Comparison of ENCODE assay signal across 8 cellular contexts in genomic region chr2:85611217-85611704, GRCh38. TPM values are rescaled to one million over a fixed set of nuclear protein-coding genes. Genes with fewer than 3 reads are reported as not detected.
DNase-seq lines count a peak whose midpoint lies in the region; ATAC-seq and TF ChIP-seq lines count a peak whose summit lies in the region.

No MANE protein-coding gene starts in this region.

- no peaks in the 10 kb centered on the region for H3K9me3 ChIP-seq in BLaER1

- H4K20me1 ChIP-seq in BLaER1, result peaks cover 48% of the 10 kb centered on the region

- TF ChIP-seq CTCF in brain microvascular endothelial cell (IDR thresholded peaks at IDR 0.05; ENCODE audit: low read depth, low read length, missing control alignments) (no peak), mesothelial cell of epicardium (IDR thresholded peaks at IDR 0.05; ENCODE audit: unreplicated experiment) (no peak)

- no peaks in the 10 kb centered on the region for H3K9me3 Mint-ChIP-seq in mesothelial cell of epicardium

- peak overlapping the region; percentile 97 for H3K27ac Mint-ChIP-seq in mesothelial cell of epicardium

- DNase-seq in brain microvascular endothelial cell, result no peak
- no peak for DNase-seq in mesothelial cell of epicardium (ENCODE audit: low spot score in 2 of 2, unreplicated experiment in 2 of 2)
- DNase-seq in midbrain (lab: John Stamatoyannopoulos, UW), result no peak
- no peak for DNase-seq in MV-4-11 (lab: John Stamatoyannopoulos, UW)
- DNase-seq in stimulated activated CD4-positive, alpha-beta T cell treated with anti-CD3 and anti-CD28 coated beads, Interleukin-4, amount 100 ng/mL, for 24 hours, result no peak

- H3K27me3 ChIP-seq in BLaER1 (no peaks in the 10 kb centered on the region), brain microvascular endothelial cell (replicated peaks) (no peaks in the 10 kb centered on the region)

- H3K27ac ChIP-seq in BLaER1 (peak overlapping the region; percentile 81), brain microvascular endothelial cell (peak overlapping the region; percentile 56)

- peaks cover 32% of the 10 kb centered on the region for H3K4me1 ChIP-seq in BLaER1

- H3K4me3 ChIP-seq in BLaER1, result peak overlapping the region; percentile 87
- H3K4me3 ChIP-seq in brain microvascular endothelial cell (ENCODE audit: low read depth, low read length), result peak overlapping the region; percentile 74

- peaks cover 9% of the 10 kb centered on the region for H3K36me3 Mint-ChIP-seq in mesothelial cell of epicardium

- peak overlapping the region; percentile 97 for H3K4me3 Mint-ChIP-seq in mesothelial cell of epicardium

- peak; percentile 7 for ATAC-seq in HG03196 (IDR thresholded peaks at IDR 0.05; ENCODE audit: unreplicated experiment)
- no peak for ATAC-seq in GM21825 (IDR thresholded peaks at IDR 0.05; ENCODE audit: unreplicated experiment)

- H3K36me3 ChIP-seq in BLaER1, result peaks cover 43% of the 10 kb centered on the region
- peaks cover 9% of the 10 kb centered on the region for H3K36me3 ChIP-seq in brain microvascular endothelial cell (replicated peaks)

- peaks cover 29% of the 10 kb centered on the region for H3K4me1 Mint-ChIP-seq in mesothelial cell of epicardium

- in situ Hi-C loops in brain microvascular endothelial cell (cut with HindIII; ENCODE audit: low pct_ligation_motif_present, low sequenced_read_pairs), result no loop called here

- peak overlapping the region; percentile 85 for H3K4me2 ChIP-seq in BLaER1

- H3K27me3 Mint-ChIP-seq in mesothelial cell of epicardium (ENCODE audit: low read depth), result no peaks in the 10 kb centered on the region

- H3K9ac ChIP-seq in BLaER1, result peak overlapping the region; percentile 87

RNA-seq across cellular contexts. Expression of gene C2orf68, which starts 0.6 kb away (rescaled TPM):
- total RNA-seq in mesothelial cell of epicardium, result 70.8 to 79.0 TPM (median 74.6 TPM) in 3 replicates

RNA-seq across cellular contexts. Expression of gene USP39, which starts 4.7 kb away (rescaled TPM):
- total RNA-seq in mesothelial cell of epicardium, result 45.5 to 51.1 TPM (median 49.9 TPM) in 3 replicates

RNA-seq across cellular contexts. Expression of gene TMEM150A, which starts 8.8 kb away (rescaled TPM):
- 13.5 to 15.2 TPM (median 14.4 TPM) in 3 replicates for total RNA-seq in mesothelial cell of epicardium

RNA-seq across cellular contexts. Expression of gene RNF181, which starts 15.7 kb away (rescaled TPM):
- 76.6 to 87.4 TPM (median 82.8 TPM) in 3 replicates for total RNA-seq in mesothelial cell of epicardium

RNA-seq across cellular contexts. Expression of gene VAMP5, which starts 27.0 kb away (rescaled TPM):
- total RNA-seq in mesothelial cell of epicardium, result 2.5 to 3.7 TPM (median 3.4 TPM) in 3 replicates
